8 cellular contexts compared by ENCODE assay signal in genomic region chr5:122846051-122846567, GRCh38. TPM values are rescaled to one million over a fixed set of nuclear protein-coding genes. Genes with fewer than 3 reads are reported as not detected.
DNase-seq lines count a peak whose midpoint lies in the region; ATAC-seq and TF ChIP-seq lines count a peak whose summit lies in the region.

No MANE protein-coding gene starts in this region.

- TF ChIP-seq CTCF in Panc1 (IDR thresholded peaks at IDR 0.05) = no peak
- TF ChIP-seq CTCF in natural killer cell (IDR thresholded peaks at IDR 0.05) = no peak

- peak overlapping the region; percentile 90 for H3K4me3 Mint-ChIP-seq in natural killer cell

- ATAC-seq in Panc1 (no peak), natural killer cell (no peak), GM21360 (IDR thresholded peaks at IDR 0.05; ENCODE audit: unreplicated experiment) (no peak)

- H3K9me3 Mint-ChIP-seq in natural killer cell = no peaks in the 10 kb centered on the region

- intact Hi-C loops in Panc1 (cut with micrococcal nuclease; ENCODE audit: unreplicated experiment) (no loop called here), natural killer cell (cut with micrococcal nuclease) (no loop called here)

- H3K4me1 Mint-ChIP-seq in natural killer cell = peaks cover 13 to 33% of the 10 kb centered on the region in 2 donors

- H3K27me3 ChIP-seq in Panc1 (ENCODE audit: control insufficient read depth, insufficient read depth, low read length) = no peaks in the 10 kb centered on the region
- no peaks in the 10 kb centered on the region for H3K27me3 ChIP-seq in effector memory CD4-positive, alpha-beta T cell (replicated peaks; ENCODE audit: control insufficient read depth, insufficient read depth, low read length, poor library complexity, severe bottlenecking)

- H3K27ac ChIP-seq in Panc1 (ENCODE audit: low read length) = peak overlapping the region; percentile 79
- H3K27ac ChIP-seq in effector memory CD4-positive, alpha-beta T cell (ENCODE audit: insufficient read depth, low read length, poor library complexity, severe bottlenecking) = peak overlapping the region; percentile 73

- H3K27ac Mint-ChIP-seq in natural killer cell = peak overlapping the region; percentile 80 to 81

- peaks cover 29% of the 10 kb centered on the region for H3K4me1 ChIP-seq in Panc1 (ENCODE audit: control insufficient read depth, insufficient read depth, low read length)
- H3K4me1 ChIP-seq in effector memory CD4-positive, alpha-beta T cell (ENCODE audit: control insufficient read depth, insufficient read depth, low read length, poor library complexity, severe bottlenecking) = peaks cover 15% of the 10 kb centered on the region

- H3K36me3 ChIP-seq in Panc1 (ENCODE audit: control insufficient read depth, insufficient read depth, low read length) = no peaks in the 10 kb centered on the region
- H3K36me3 ChIP-seq in effector memory CD4-positive, alpha-beta T cell (ENCODE audit: control insufficient read depth, insufficient read depth, low read length) = no peaks in the 10 kb centered on the region

- no peaks in the 10 kb centered on the region for H3K9me3 ChIP-seq in Panc1 (ENCODE audit: control insufficient read depth, insufficient read depth, low read depth, low read length)
- H3K9me3 ChIP-seq in effector memory CD4-positive, alpha-beta T cell (ENCODE audit: control insufficient read depth, low read length) = no peaks in the 10 kb centered on the region

- H3K27me3 Mint-ChIP-seq in natural killer cell (ENCODE audit: low read depth in 2 of 2) = peaks cover 0 to 4% of the 10 kb centered on the region in 2 donors

- POLR2A ChIA-PET in Panc1 (lab: Charles Lee) = interaction anchor here (0.6 kb wide), 1 partner anchor 575 kb away, joined by 7 read pairs; no protein-coding TSS in a partner anchor

- BruUV-seq in Panc1 (replicated peaks; lab: Mats Ljungman, UMichigan) = no TSS peak

- CTCF ChIA-PET in Panc1 (lab: Charles Lee) = no interaction called here

- H3K36me3 Mint-ChIP-seq in natural killer cell = no peaks in the 10 kb centered on the region

- H3K4me3 ChIP-seq in Panc1 (ENCODE audit: low read depth in 2 of 2, low read length in 2 of 2) = peak overlapping the region; percentile 86 to 89
- peak overlapping the region; percentile 56 for H3K4me3 ChIP-seq in effector memory CD4-positive, alpha-beta T cell (ENCODE audit: insufficient read depth, low read depth, low read length, poor library complexity, severe bottlenecking)

- in situ Hi-C loops in Panc1 (cut with HindIII; ENCODE audit: low pct_unique_long_range_greater_than_20kb, low sequenced_read_pairs) = no loop called here

- peak; percentile 20 for DNase-seq in NCI-H2196 (lab: John Stamatoyannopoulos, UW; ENCODE audit: unreplicated experiment)
- no peak for DNase-seq in NCI-H2196 treated with DMSO at 0.1 percent for 48 hours (lab: John Stamatoyannopoulos, UW; ENCODE audit: unreplicated experiment)
- DNase-seq in Panc1 (ENCODE audit: low read depth, low spot score) = no peak
- no peak for DNase-seq in effector memory CD4-positive, alpha-beta T cell
- no peak for DNase-seq in natural killer cell
- no peak for DNase-seq in activated CD8-positive, alpha-beta memory T cell treated with anti-CD3 and anti-CD28 coated beads for 24 hours
- DNase-seq in midbrain (lab: John Stamatoyannopoulos, UW) = no peak

RNA-seq across cellular contexts. Expression of gene SNX24, which starts 0.7 kb away (rescaled TPM):
- total RNA-seq in Panc1 (2021; ENCODE audit: unreplicated experiment) = 32.8 TPM
- polyA plus RNA-seq in Panc1 (2012; ENCODE audit: insufficient read length) = 16.9 TPM
- 1 to 10 TPM; 3.6 to 5.2 (median 3.7) TPM for total RNA-seq in natural killer cell
